25 cellular contexts compared by ENCODE assay signal in genomic region chr2:109176489-109176888, GRCh38.
"Had no signal": no experiment of that assay in that cellular context is flagged by ENCODE, and none has a peak within 500 bp of the region (broad histone marks: within the 10 kb centered on the region; RNA-seq: fewer than 3 reads in every experiment).

No MANE protein-coding gene starts in this region.

- H3K4me1 ChIP-seq: foreskin keratinocyte had no signal

- H3K27me3 Mint-ChIP-seq: activated naive CD4-positive, alpha-beta T cell treated with anti-CD3 and anti-CD28 coated beads, Interleukin-2, amount 50 U/mL, for 24 hours; activated naive CD8-positive, alpha-beta T cell treated with anti-CD3 and anti-CD28 coated beads, Interleukin-2, amount 50 U/mL, for 24 hours had no signal

- H3K27ac ChIP-seq: esophagus muscularis mucosa, foreskin keratinocyte, left lung, suprapubic skin, vagina had no signal

- H3K4me3 ChIP-seq: esophagus muscularis mucosa, left lung, suprapubic skin, vagina had no signal

- H3K27me3 ChIP-seq: esophagus muscularis mucosa, left lung, suprapubic skin, vagina had no signal

- H3K27ac Mint-ChIP-seq: activated CD8-positive, alpha-beta memory T cell treated with anti-CD3 and anti-CD28 coated beads, Interleukin-2, amount 10 ng/mL, durations not matched to agents 7 days and 5 days; activated CD8-positive, alpha-beta T cell treated with anti-CD3 and anti-CD28 coated beads, Interleukin-2, amount 10 ng/mL, durations not matched to agents 7 days and 5 days; activated naive CD4-positive, alpha-beta T cell treated with anti-CD3 and anti-CD28 coated beads, Interleukin-2, amount 50 U/mL, for 24 hours; activated naive CD8-positive, alpha-beta T cell treated with anti-CD3 and anti-CD28 coated beads, Interleukin-2, amount 50 U/mL, for 24 hours; activated T-helper 2 cell treated with anti-CD3 and anti-CD28 coated beads, Interferon-gamma antibody, Interleukin-2, Interleukin-4, amounts not matched to agents 10 μg/mL and 5 μg/mL and 100 μg/mL, durations not matched to agents 14 hours and 24 hours and 36 hours; WTC11 had no signal

- H3K36me3 ChIP-seq: esophagus muscularis mucosa, left lung, suprapubic skin, vagina had no signal

- DNase-seq: activated CD4-positive, alpha-beta T cell treated with anti-CD3 and anti-CD28 coated beads for 1 hour; activated CD8-positive, alpha-beta memory T cell treated with anti-CD3 and anti-CD28 coated beads, Interleukin-2, amount 10 ng/mL, durations not matched to agents 7 days and 5 days; activated CD8-positive, alpha-beta T cell treated with anti-CD3 and anti-CD28 coated beads, Interleukin-2, amount 10 ng/mL, durations not matched to agents 7 days and 5 days; activated naive CD8-positive, alpha-beta T cell treated with anti-CD3 and anti-CD28 coated beads, Interleukin-2, amount 50 U/mL, for 24 hours; activated T-cell treated with anti-CD3 and anti-CD28 coated beads, Interleukin-2, amount 50 U/mL, for 48 hours; amygdala; cerebellar nuclear complex; cortex of kidney; foreskin keratinocyte; kidney glomerular epithelial cell; left lung; naive thymus-derived CD8-positive, alpha-beta T cell; posterior cingulate gyrus; right cardiac atrium; stimulated activated CD4-positive, alpha-beta T cell treated with anti-CD3 and anti-CD28 coated beads, Interleukin-15, amount 100 ng/mL, for 24 hours; stimulated activated CD4-positive, alpha-beta T cell treated with anti-CD3 and anti-CD28 coated beads, Interleukin-2, amount 100 ng/mL, for 24 hours; stimulated activated naive CD4-positive, alpha-beta T cell; T-helper 2 cell; trophoblast cell had no signal

- H3K36me3 Mint-ChIP-seq: activated CD8-positive, alpha-beta memory T cell treated with anti-CD3 and anti-CD28 coated beads, Interleukin-2, amount 10 ng/mL, durations not matched to agents 7 days and 5 days had no signal

- ATAC-seq: activated CD8-positive, alpha-beta memory T cell treated with anti-CD3 and anti-CD28 coated beads, Interleukin-2, amount 10 ng/mL, durations not matched to agents 7 days and 5 days; activated CD8-positive, alpha-beta T cell treated with anti-CD3 and anti-CD28 coated beads, Interleukin-2, amount 10 ng/mL, durations not matched to agents 7 days and 5 days; activated naive CD8-positive, alpha-beta T cell treated with anti-CD3 and anti-CD28 coated beads, Interleukin-2, amount 50 U/mL, for 24 hours; foreskin keratinocyte; left lung; naive thymus-derived CD8-positive, alpha-beta T cell; right cardiac atrium had no signal

- H3K4me3 Mint-ChIP-seq: activated CD8-positive, alpha-beta memory T cell treated with anti-CD3 and anti-CD28 coated beads, Interleukin-2, amount 10 ng/mL, durations not matched to agents 7 days and 5 days; activated CD8-positive, alpha-beta T cell treated with anti-CD3 and anti-CD28 coated beads, Interleukin-2, amount 10 ng/mL, durations not matched to agents 7 days and 5 days; activated naive CD4-positive, alpha-beta T cell treated with anti-CD3 and anti-CD28 coated beads, Interleukin-2, amount 50 U/mL, for 24 hours; activated naive CD8-positive, alpha-beta T cell treated with anti-CD3 and anti-CD28 coated beads, Interleukin-2, amount 50 U/mL, for 24 hours; naive thymus-derived CD8-positive, alpha-beta T cell; WTC11 had no signal

- H3K9me3 ChIP-seq: esophagus muscularis mucosa, suprapubic skin, vagina had no signal
